1 cellular context compared by ENCODE assay signal in genomic region chr4:186936496-186937375, GRCh38.
A peak's percentile ranks its signal among the peaks of the same experiment; 100 is the strongest.
TF ChIP-seq lines count a peak whose summit lies in the region.

No MANE protein-coding gene starts in this region.

TF ChIP-seq in HepG2, 621 proteins besides CTCF, POLR2A, EP300 and RAD21 (continued from another document and continues in another):
- TF ChIP-seq ZNF275 (CRISPR knock-in tag; IDR thresholded peaks at IDR 0.05; ENCODE audit: borderline replicate concordance) (no peak), PAWR (CRISPR knock-in tag; IDR thresholded peaks at IDR 0.05; ENCODE audit: borderline replicate concordance) (no peak), HNF4A (CRISPR knock-in tag; IDR thresholded peaks at IDR 0.05) (peak; percentile 83), ZNF362 (CRISPR knock-in tag; IDR thresholded peaks at IDR 0.05; ENCODE audit: borderline replicate concordance) (peak; percentile 39; the same call in 1 of the 2 replicates), KMT2B (CRISPR knock-in tag; IDR thresholded peaks at IDR 0.05) (no peak), HNRNPUL1 (IDR thresholded peaks at IDR 0.05; ENCODE audit: low read depth, low read length) (no peak), ZNF501 (CRISPR knock-in tag; IDR thresholded peaks at IDR 0.05) (no peak), RXRA (CRISPR knock-in tag; IDR thresholded peaks at IDR 0.05) (no peak), THRA (CRISPR knock-in tag; IDR thresholded peaks at IDR 0.05; ENCODE audit: borderline replicate concordance) (no peak), FLYWCH1 (CRISPR knock-in tag; IDR thresholded peaks at IDR 0.05) (no peak), RFX3 (CRISPR knock-in tag; IDR thresholded peaks at IDR 0.05) (peak; percentile 62), FOXP1 (IDR thresholded peaks at IDR 0.05) (no peak), FOXP1 (CRISPR knock-in tag; IDR thresholded peaks at IDR 0.05) (peak; percentile 67; the same call in 1 of the 2 replicates), ZNF678 (CRISPR knock-in tag; IDR thresholded peaks at IDR 0.05) (no peak), EHMT2 (IDR thresholded peaks at IDR 0.05; ENCODE audit: borderline replicate concordance, low read depth, low read length) (peak; percentile 22; the same call in 1 of the 2 replicates), ZBTB21 (CRISPR knock-in tag; IDR thresholded peaks at IDR 0.05) (no peak), CENPBD1 (CRISPR knock-in tag; IDR thresholded peaks at IDR 0.05; ENCODE audit: borderline replicate concordance, low read depth) (no peak), ZNF609 (CRISPR knock-in tag; IDR thresholded peaks at IDR 0.05; ENCODE audit: borderline replicate concordance) (peak; percentile 30; the same call in 1 of the 2 replicates), BRCA1 (CRISPR knock-in tag; IDR thresholded peaks at IDR 0.05) (no peak)
- TF ChIP-seq, protein P1, sequence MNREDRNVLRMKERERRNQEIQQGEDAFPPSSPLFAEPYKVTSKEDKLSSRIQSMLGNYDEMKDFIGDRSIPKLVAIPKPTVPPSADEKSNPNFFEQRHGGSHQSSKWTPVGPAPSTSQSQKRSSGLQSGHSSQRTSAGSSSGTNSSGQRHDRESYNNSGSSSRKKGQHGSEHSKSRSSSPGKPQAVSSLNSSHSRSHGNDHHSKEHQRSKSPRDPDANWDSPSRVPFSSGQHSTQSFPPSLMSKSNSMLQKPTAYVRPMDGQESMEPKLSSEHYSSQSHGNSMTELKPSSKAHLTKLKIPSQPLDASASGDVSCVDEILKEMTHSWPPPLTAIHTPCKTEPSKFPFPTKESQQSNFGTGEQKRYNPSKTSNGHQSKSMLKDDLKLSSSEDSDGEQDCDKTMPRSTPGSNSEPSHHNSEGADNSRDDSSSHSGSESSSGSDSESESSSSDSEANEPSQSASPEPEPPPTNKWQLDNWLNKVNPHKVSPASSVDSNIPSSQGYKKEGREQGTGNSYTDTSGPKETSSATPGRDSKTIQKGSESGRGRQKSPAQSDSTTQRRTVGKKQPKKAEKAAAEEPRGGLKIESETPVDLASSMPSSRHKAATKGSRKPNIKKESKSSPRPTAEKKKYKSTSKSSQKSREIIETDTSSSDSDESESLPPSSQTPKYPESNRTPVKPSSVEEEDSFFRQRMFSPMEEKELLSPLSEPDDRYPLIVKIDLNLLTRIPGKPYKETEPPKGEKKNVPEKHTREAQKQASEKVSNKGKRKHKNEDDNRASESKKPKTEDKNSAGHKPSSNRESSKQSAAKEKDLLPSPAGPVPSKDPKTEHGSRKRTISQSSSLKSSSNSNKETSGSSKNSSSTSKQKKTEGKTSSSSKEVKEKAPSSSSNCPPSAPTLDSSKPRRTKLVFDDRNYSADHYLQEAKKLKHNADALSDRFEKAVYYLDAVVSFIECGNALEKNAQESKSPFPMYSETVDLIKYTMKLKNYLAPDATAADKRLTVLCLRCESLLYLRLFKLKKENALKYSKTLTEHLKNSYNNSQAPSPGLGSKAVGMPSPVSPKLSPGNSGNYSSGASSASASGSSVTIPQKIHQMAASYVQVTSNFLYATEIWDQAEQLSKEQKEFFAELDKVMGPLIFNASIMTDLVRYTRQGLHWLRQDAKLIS (CRISPR knock-in tag; IDR thresholded peaks at IDR 0.05), result no peak
- TF ChIP-seq, protein P2, sequence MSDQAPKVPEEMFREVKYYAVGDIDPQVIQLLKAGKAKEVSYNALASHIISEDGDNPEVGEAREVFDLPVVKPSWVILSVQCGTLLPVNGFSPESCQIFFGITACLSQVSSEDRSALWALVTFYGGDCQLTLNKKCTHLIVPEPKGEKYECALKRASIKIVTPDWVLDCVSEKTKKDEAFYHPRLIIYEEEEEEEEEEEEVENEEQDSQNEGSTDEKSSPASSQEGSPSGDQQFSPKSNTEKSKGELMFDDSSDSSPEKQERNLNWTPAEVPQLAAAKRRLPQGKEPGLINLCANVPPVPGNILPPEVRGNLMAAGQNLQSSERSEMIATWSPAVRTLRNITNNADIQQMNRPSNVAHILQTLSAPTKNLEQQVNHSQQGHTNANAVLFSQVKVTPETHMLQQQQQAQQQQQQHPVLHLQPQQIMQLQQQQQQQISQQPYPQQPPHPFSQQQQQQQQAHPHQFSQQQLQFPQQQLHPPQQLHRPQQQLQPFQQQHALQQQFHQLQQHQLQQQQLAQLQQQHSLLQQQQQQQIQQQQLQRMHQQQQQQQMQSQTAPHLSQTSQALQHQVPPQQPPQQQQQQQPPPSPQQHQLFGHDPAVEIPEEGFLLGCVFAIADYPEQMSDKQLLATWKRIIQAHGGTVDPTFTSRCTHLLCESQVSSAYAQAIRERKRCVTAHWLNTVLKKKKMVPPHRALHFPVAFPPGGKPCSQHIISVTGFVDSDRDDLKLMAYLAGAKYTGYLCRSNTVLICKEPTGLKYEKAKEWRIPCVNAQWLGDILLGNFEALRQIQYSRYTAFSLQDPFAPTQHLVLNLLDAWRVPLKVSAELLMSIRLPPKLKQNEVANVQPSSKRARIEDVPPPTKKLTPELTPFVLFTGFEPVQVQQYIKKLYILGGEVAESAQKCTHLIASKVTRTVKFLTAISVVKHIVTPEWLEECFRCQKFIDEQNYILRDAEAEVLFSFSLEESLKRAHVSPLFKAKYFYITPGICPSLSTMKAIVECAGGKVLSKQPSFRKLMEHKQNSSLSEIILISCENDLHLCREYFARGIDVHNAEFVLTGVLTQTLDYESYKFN (CRISPR knock-in tag; conservative IDR thresholded peaks at IDR 0.05), result peak; percentile 80
- TF ChIP-seq, protein P3, sequence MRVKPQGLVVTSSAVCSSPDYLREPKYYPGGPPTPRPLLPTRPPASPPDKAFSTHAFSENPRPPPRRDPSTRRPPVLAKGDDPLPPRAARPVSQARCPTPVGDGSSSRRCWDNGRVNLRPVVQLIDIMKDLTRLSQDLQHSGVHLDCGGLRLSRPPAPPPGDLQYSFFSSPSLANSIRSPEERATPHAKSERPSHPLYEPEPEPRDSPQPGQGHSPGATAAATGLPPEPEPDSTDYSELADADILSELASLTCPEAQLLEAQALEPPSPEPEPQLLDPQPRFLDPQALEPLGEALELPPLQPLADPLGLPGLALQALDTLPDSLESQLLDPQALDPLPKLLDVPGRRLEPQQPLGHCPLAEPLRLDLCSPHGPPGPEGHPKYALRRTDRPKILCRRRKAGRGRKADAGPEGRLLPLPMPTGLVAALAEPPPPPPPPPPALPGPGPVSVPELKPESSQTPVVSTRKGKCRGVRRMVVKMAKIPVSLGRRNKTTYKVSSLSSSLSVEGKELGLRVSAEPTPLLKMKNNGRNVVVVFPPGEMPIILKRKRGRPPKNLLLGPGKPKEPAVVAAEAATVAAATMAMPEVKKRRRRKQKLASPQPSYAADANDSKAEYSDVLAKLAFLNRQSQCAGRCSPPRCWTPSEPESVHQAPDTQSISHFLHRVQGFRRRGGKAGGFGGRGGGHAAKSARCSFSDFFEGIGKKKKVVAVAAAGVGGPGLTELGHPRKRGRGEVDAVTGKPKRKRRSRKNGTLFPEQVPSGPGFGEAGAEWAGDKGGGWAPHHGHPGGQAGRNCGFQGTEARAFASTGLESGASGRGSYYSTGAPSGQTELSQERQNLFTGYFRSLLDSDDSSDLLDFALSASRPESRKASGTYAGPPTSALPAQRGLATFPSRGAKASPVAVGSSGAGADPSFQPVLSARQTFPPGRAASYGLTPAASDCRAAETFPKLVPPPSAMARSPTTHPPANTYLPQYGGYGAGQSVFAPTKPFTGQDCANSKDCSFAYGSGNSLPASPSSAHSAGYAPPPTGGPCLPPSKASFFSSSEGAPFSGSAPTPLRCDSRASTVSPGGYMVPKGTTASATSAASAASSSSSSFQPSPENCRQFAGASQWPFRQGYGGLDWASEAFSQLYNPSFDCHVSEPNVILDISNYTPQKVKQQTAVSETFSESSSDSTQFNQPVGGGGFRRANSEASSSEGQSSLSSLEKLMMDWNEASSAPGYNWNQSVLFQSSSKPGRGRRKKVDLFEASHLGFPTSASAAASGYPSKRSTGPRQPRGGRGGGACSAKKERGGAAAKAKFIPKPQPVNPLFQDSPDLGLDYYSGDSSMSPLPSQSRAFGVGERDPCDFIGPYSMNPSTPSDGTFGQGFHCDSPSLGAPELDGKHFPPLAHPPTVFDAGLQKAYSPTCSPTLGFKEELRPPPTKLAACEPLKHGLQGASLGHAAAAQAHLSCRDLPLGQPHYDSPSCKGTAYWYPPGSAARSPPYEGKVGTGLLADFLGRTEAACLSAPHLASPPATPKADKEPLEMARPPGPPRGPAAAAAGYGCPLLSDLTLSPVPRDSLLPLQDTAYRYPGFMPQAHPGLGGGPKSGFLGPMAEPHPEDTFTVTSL (CRISPR knock-in tag; IDR thresholded peaks at IDR 0.05; ENCODE audit: borderline replicate concordance), result peak; percentile 74; the same call in 1 of the 2 replicates
- TF ChIP-seq, protein P4, sequence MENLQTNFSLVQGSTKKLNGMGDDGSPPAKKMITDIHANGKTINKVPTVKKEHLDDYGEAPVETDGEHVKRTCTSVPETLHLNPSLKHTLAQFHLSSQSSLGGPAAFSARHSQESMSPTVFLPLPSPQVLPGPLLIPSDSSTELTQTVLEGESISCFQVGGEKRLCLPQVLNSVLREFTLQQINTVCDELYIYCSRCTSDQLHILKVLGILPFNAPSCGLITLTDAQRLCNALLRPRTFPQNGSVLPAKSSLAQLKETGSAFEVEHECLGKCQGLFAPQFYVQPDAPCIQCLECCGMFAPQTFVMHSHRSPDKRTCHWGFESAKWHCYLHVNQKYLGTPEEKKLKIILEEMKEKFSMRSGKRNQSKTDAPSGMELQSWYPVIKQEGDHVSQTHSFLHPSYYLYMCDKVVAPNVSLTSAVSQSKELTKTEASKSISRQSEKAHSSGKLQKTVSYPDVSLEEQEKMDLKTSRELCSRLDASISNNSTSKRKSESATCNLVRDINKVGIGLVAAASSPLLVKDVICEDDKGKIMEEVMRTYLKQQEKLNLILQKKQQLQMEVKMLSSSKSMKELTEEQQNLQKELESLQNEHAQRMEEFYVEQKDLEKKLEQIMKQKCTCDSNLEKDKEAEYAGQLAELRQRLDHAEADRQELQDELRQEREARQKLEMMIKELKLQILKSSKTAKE (CRISPR knock-in tag; IDR thresholded peaks at IDR 0.05; ENCODE audit: borderline replicate concordance), result no peak
